ENCODE assay signal across 9 cellular contexts in the genomic region with DNA sequence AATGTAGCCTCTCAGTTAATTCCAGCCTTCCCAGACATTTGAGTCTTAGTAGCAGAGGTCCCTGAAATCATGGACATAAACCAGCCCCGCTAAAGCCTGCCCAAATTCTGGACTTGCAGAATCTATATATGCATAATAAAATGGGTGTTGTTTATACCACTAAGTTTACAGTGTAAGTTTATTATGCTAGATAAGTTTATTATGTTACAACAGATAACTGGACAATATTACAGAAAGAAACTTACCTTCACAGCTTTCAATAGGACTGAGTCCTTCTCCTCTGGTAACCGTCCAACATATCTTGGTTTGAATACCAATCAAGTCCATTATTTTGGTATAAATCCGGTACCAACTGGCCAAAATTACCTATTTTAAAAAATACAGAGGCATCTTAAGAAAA.
"Had no signal": no experiment of that assay in that cellular context is flagged by ENCODE, and none has a peak within 500 bp of the region (broad histone marks: within the 10 kb centered on the region; RNA-seq: fewer than 3 reads in every experiment).

No MANE protein-coding gene starts in this region.

- H3K27ac Mint-ChIP-seq: GM23338, H9 had no signal

- H3K9me3 Mint-ChIP-seq: GM23338, H9 had no signal

- H3K4me2 ChIP-seq: GM23338 had no signal

- ATAC-seq: GM23338, K562 had no signal

- FAIRE-seq: H1, H54, HTR-8/SVneo, K562 had no signal

- DNase-seq: H9, HCEC 1CT, IMR-90, KG1 had no signal

- H3K4me3 Mint-ChIP-seq: GM23338, H9 had no signal

- H3K4me3 ChIP-seq: GM23338, K562 had no signal
